ENCODE assay signal across 29 cellular contexts in the genomic region with DNA sequence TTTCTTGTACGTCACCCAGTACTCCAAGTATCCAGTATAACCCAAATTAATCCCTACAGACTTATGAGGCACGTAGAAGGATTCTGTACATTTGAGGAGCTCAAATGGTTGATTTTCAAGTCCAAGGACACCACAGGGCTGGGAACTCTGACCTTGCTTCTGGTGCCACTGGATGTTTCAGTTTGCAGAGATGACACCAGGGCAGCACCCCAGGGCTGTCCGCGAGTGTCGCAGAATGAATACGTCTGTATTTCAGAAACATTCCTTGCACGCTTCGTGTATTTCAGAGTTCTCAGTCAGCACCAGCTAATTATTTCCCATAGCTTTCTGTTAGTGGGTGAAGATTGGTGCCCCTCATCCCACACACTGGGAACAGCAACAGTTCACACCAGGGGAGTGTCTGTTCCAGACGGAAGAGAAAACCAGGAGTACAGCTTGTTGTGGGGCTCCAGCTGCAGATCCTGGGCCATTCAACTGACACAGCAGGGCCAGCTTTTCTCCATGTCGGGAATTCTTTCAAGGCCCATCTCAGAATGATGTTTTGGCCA.
"Had no signal": no experiment of that assay in that cellular context is flagged by ENCODE, and none has a peak within 500 bp of the region (broad histone marks: within the 10 kb centered on the region; RNA-seq: fewer than 3 reads in every experiment).

No MANE protein-coding gene starts in this region.

- DNase-seq: caudate nucleus; cerebellar nuclear complex; effector memory CD4-positive, alpha-beta T cell; foreskin keratinocyte; glutamatergic neuron; heart right ventricle; hippocampal formation; kidney glomerular epithelial cell; mesenchymal stem cell; midbrain; naive thymus-derived CD4-positive, alpha-beta T cell; nephron progenitor cell; stimulated activated CD4-positive, alpha-beta T cell treated with anti-CD3 and anti-CD28 coated beads, Interleukin-2, amount 100 ng/mL, for 24 hours; stimulated activated CD4-positive, alpha-beta T cell treated with anti-CD3 and anti-CD28 coated beads, Interleukin-4, amount 100 ng/mL, for 24 hours; stimulated activated naive CD8-positive, alpha-beta T cell treated with anti-CD3 and anti-CD28 coated beads, Interleukin-15, Interleukin-2, amounts not matched to agents 100 U/mL and 50 U/mL, for 24 hours; substantia nigra; testis; tibial artery had no signal

- H3K27me3 Mint-ChIP-seq: type B pancreatic cell had no signal

- ATAC-seq: foreskin keratinocyte; gastroesophageal sphincter; heart right ventricle; left lobe of liver; naive thymus-derived CD4-positive, alpha-beta T cell; sciatic nerve; stimulated activated memory B cell treated with anti-CD40 and anti-IgM and Interleukin-4, amounts not matched to agents 10 μg/mL and 1 μg/mL and 100 μg/mL, for 72 hours; stimulated activated naive CD8-positive, alpha-beta T cell treated with anti-CD3 and anti-CD28 coated beads, Interleukin-15, Interleukin-2, amounts not matched to agents 100 U/mL and 50 U/mL, for 24 hours had no signal

- H3K27ac Mint-ChIP-seq: dendritic cell treated with granulocyte-macrophage colony-stimulating factor and Interleukin-4, amounts not matched to agents 40 ng/mL and 50 ng/mL, for 4 days; naive thymus-derived CD4-positive, alpha-beta T cell; nephron progenitor cell; progenitor cell of endocrine pancreas; stimulated activated memory B cell treated with anti-CD40 and anti-IgM and Interleukin-4, amounts not matched to agents 10 μg/mL and 1 μg/mL and 100 μg/mL, for 72 hours; type B pancreatic cell had no signal

- H3K36me3 Mint-ChIP-seq: naive thymus-derived CD4-positive, alpha-beta T cell; stimulated activated memory B cell treated with anti-CD40 and anti-IgM and Interleukin-4, amounts not matched to agents 10 μg/mL and 1 μg/mL and 100 μg/mL, for 72 hours; type B pancreatic cell had no signal

- H3K27ac ChIP-seq: esophagus muscularis mucosa, foreskin keratinocyte, gastroesophageal sphincter, heart right ventricle, neutrophil, parathyroid adenoma, testis, tibial artery had no signal

- H3K4me3 Mint-ChIP-seq: dendritic cell treated with granulocyte-macrophage colony-stimulating factor and Interleukin-4, amounts not matched to agents 40 ng/mL and 50 ng/mL, for 4 days; naive thymus-derived CD4-positive, alpha-beta T cell; nephron progenitor cell; stimulated activated memory B cell treated with anti-CD40 and anti-IgM and Interleukin-4, amounts not matched to agents 10 μg/mL and 1 μg/mL and 100 μg/mL, for 72 hours; type B pancreatic cell had no signal

- H3K9me3 Mint-ChIP-seq: dendritic cell treated with granulocyte-macrophage colony-stimulating factor and Interleukin-4, amounts not matched to agents 40 ng/mL and 50 ng/mL, for 4 days; naive thymus-derived CD4-positive, alpha-beta T cell had no signal

- H3K9me3 ChIP-seq: esophagus muscularis mucosa, gastroesophageal sphincter, neutrophil, testis, tibial artery had no signal

- H3K4me1 ChIP-seq: foreskin keratinocyte, gastroesophageal sphincter, parathyroid adenoma, testis, tibial artery had no signal

- H3K36me3 ChIP-seq: esophagus muscularis mucosa, gastroesophageal sphincter, heart right ventricle, tibial artery had no signal

- H3K4me3 ChIP-seq: esophagus muscularis mucosa, gastroesophageal sphincter, heart right ventricle, smooth muscle cell, testis, tibial artery had no signal
